In genomic region chr14:100610511-100611217, GRCh38 we compare ENCODE assay signal across 18 cellular contexts. TPM values are rescaled to one million over a fixed set of nuclear protein-coding genes. Genes with fewer than 3 reads are reported as not detected.
A peak's percentile ranks its signal among the peaks of the same experiment; 100 is the strongest.
DNase-seq lines count a peak whose midpoint lies in the region; ATAC-seq, FAIRE-seq and TF ChIP-seq lines count a peak whose summit lies in the region.
"Had no signal": no experiment of that assay in that cellular context is flagged by ENCODE, and none has a peak within 500 bp of the region (broad histone marks: within the 10 kb centered on the region; RNA-seq: fewer than 3 reads in every experiment).

No MANE protein-coding gene starts in this region.

- no peaks in the 10 kb centered on the region for H3K79me2 ChIP-seq in HepG2 (ENCODE audit: insufficient read depth, low read length)

- no peak for TF ChIP-seq POLR2A in HepG2 (IDR thresholded peaks at IDR 0.05; ENCODE audit: insufficient read depth in 1 of 2, low read depth in 2 of 2, low read length in 2 of 2)

- DNase-seq in DMS 273 (lab: John Stamatoyannopoulos, UW; ENCODE audit: unreplicated experiment): peak; percentile 70
- DNase-seq in DMS 273 treated with DMSO at 0.1 percent for 48 hours (lab: John Stamatoyannopoulos, UW): no peak
- DNase-seq in HCEC 1CT: peak; percentile 31
- DNase-seq in SJCRH30: peak; percentile 37 to 41
- DNase-seq in HepG2 (ENCODE audit: low spot score): no peak
- no peak for DNase-seq in stimulated activated naive B cell treated with anti-CD40 and anti-IgM and Interleukin-4, amounts not matched to agents 10 μg/mL and 1 μg/mL and 100 μg/mL, for 72 hours
- no peak for DNase-seq in UCSD-AML1 (lab: John Stamatoyannopoulos, UW; ENCODE audit: unreplicated experiment)
- DNase-seq: activated CD4-positive, alpha-beta memory T cell treated with anti-CD3 and anti-CD28 coated beads, Interleukin-2, amount 10 ng/mL, durations not matched to agents 7 days and 5 days; activated naive CD4-positive, alpha-beta T cell treated with anti-CD3 and anti-CD28 coated beads, Interleukin-2, amount 10 ng/mL, durations not matched to agents 7 days and 5 days; CD8-positive, alpha-beta T cell; central memory CD4-positive, alpha-beta T cell; Karpas-422; mammary epithelial cell; NCI-H2029 treated with DMSO at 0.1 percent for 48 hours; occipital lobe had no signal

- H3K9me3 ChIP-seq in SJCRH30 (replicated peaks): no peaks in the 10 kb centered on the region
- H3K9me3 ChIP-seq in HepG2 (ENCODE audit: low read length): no peaks in the 10 kb centered on the region
- H3K9me3 ChIP-seq: tibial nerve had no signal

- no peak; the same call in 2 of the 3 replicates for ATAC-seq in HepG2
- no peak for ATAC-seq in HG02870 (IDR thresholded peaks at IDR 0.05; ENCODE audit: unreplicated experiment)
- ATAC-seq in stimulated activated naive B cell treated with anti-CD40 and anti-IgM and Interleukin-4, amounts not matched to agents 10 μg/mL and 1 μg/mL and 100 μg/mL, for 72 hours (replicated peaks): no peak
- ATAC-seq: CD8-positive, alpha-beta T cell had no signal

- no peaks in the 10 kb centered on the region for H3K36me3 Mint-ChIP-seq in stimulated activated naive B cell treated with anti-CD40 and anti-IgM and Interleukin-4, amounts not matched to agents 10 μg/mL and 1 μg/mL and 100 μg/mL, for 72 hours
- H3K36me3 Mint-ChIP-seq: activated naive CD4-positive, alpha-beta T cell treated with anti-CD3 and anti-CD28 coated beads, Interleukin-2, amount 10 ng/mL, durations not matched to agents 7 days and 5 days; CD8-positive, alpha-beta T cell had no signal

- no TSS peak for BruUV-seq in HepG2 (replicated peaks; lab: Mats Ljungman, UMichigan)

- TF ChIP-seq EP300 in HepG2 (IDR thresholded peaks at IDR 0.05; ENCODE audit: low read depth in 2 of 2, low read length in 2 of 2) (no peak), HepG2 (CRISPR knock-in tag; IDR thresholded peaks at IDR 0.05; ENCODE audit: borderline replicate concordance) (no peak)

- no peaks in the 10 kb centered on the region for H4K20me1 ChIP-seq in HepG2 (ENCODE audit: insufficient read depth, low read length)

- no peak overlapping the region for H3K27ac ChIP-seq in SJCRH30
- H3K27ac ChIP-seq in HepG2 (ENCODE audit: extremely low read length, insufficient read depth, low read length): no peak overlapping the region
- H3K27ac ChIP-seq: 22Rv1, tibial nerve had no signal

- H3K4me2 ChIP-seq in HepG2 (ENCODE audit: low read depth, low read length): no peak overlapping the region

- POLR2A ChIA-PET in HepG2 (lab: Yijun Ruan, JAX): no interaction called here

- intact Hi-C loops in HepG2 (cut with micrococcal nuclease; ENCODE audit: unreplicated experiment): no loop called here

- no peak overlapping the region for H3K27ac Mint-ChIP-seq in stimulated activated naive B cell treated with anti-CD40 and anti-IgM and Interleukin-4, amounts not matched to agents 10 μg/mL and 1 μg/mL and 100 μg/mL, for 72 hours
- H3K27ac Mint-ChIP-seq: activated CD4-positive, alpha-beta memory T cell treated with anti-CD3 and anti-CD28 coated beads, Interleukin-2, amount 10 ng/mL, durations not matched to agents 7 days and 5 days; activated naive CD4-positive, alpha-beta T cell treated with anti-CD3 and anti-CD28 coated beads, Interleukin-2, amount 10 ng/mL, durations not matched to agents 7 days and 5 days; CD8-positive, alpha-beta T cell had no signal

- in situ Hi-C loops in HepG2 (cut with HindIII; ENCODE audit: extremely low pct_ligation_motif_present, low pct_unique_long_range_greater_than_20kb): no loop called here

- H3K27me3 ChIP-seq in SJCRH30 (no peaks in the 10 kb centered on the region), HepG2 (ENCODE audit: control insufficient read depth in 1 of 2, insufficient read depth in 2 of 2, low read length in 2 of 2) (peaks cover 0 to 30% of the 10 kb centered on the region in 2 experiments; a peak in 2 of 5 replicates)

- no peak for FAIRE-seq in HepG2 (lab: Jason Lieb, UNC)

- 14% methylated on average over 8 of the region's 14 CpGs for WGBS in HepG2 (ENCODE audit: low lambda C conversion rate)

- H3K36me3 ChIP-seq in SJCRH30 (no peaks in the 10 kb centered on the region), HepG2 (replicated peaks in 1 of 2; ENCODE audit: control insufficient read depth in 1 of 2, insufficient read depth in 2 of 2, low read length in 2 of 2) (no peaks in the 10 kb centered on the region)
- H3K36me3 ChIP-seq: tibial nerve had no signal

- 0 out of 2 replicates have a peak, but pooled peaks cover 3% of the 10 kb centered on the region for H3K4me1 ChIP-seq in SJCRH30
- no peaks in the 10 kb centered on the region for H3K4me1 ChIP-seq in HepG2 (ENCODE audit: insufficient read depth, low read length)
- H3K4me1 ChIP-seq: tibial nerve had no signal

- TF ChIP-seq RAD21 in HepG2 (CRISPR knock-in tag; IDR thresholded peaks at IDR 0.05): no peak

- H3K27me3 Mint-ChIP-seq in stimulated activated naive B cell treated with anti-CD40 and anti-IgM and Interleukin-4, amounts not matched to agents 10 μg/mL and 1 μg/mL and 100 μg/mL, for 72 hours: peaks cover 17 to 21% of the 10 kb centered on the region in 2 donors

- H3K4me1 Mint-ChIP-seq in stimulated activated naive B cell treated with anti-CD40 and anti-IgM and Interleukin-4, amounts not matched to agents 10 μg/mL and 1 μg/mL and 100 μg/mL, for 72 hours: no peaks in the 10 kb centered on the region
- H3K4me1 Mint-ChIP-seq: activated CD4-positive, alpha-beta memory T cell treated with anti-CD3 and anti-CD28 coated beads, Interleukin-2, amount 10 ng/mL, durations not matched to agents 7 days and 5 days; activated naive CD4-positive, alpha-beta T cell treated with anti-CD3 and anti-CD28 coated beads, Interleukin-2, amount 10 ng/mL, durations not matched to agents 7 days and 5 days had no signal

- no peak overlapping the region for H3K4me3 ChIP-seq in SJCRH30
- no peak overlapping the region for H3K4me3 ChIP-seq in HepG2 (replicated peaks in 1 of 3; ENCODE audit: insufficient read depth in 1 of 3, low read depth in 2 of 3, low read length in 3 of 3)
- H3K4me3 ChIP-seq: tibial nerve had no signal

- no peak for TF ChIP-seq CTCF in HepG2 (CRISPR knock-in tag; IDR thresholded peaks at IDR 0.05)

- no peaks in the 10 kb centered on the region for H3K9me3 Mint-ChIP-seq in stimulated activated naive B cell treated with anti-CD40 and anti-IgM and Interleukin-4, amounts not matched to agents 10 μg/mL and 1 μg/mL and 100 μg/mL, for 72 hours
- H3K9me3 Mint-ChIP-seq: activated CD4-positive, alpha-beta memory T cell treated with anti-CD3 and anti-CD28 coated beads, Interleukin-2, amount 10 ng/mL, durations not matched to agents 7 days and 5 days; activated naive CD4-positive, alpha-beta T cell treated with anti-CD3 and anti-CD28 coated beads, Interleukin-2, amount 10 ng/mL, durations not matched to agents 7 days and 5 days; CD8-positive, alpha-beta T cell had no signal

- CTCF ChIA-PET in HepG2 (lab: Yijun Ruan, JAX; ENCODE audit: low intra/inter-chr PET ratio, low total read pairs): no interaction called here

- H3K9ac ChIP-seq in HepG2 (ENCODE audit: insufficient read depth, low read depth, low read length): no peak overlapping the region

- H3K4me3 Mint-ChIP-seq in stimulated activated naive B cell treated with anti-CD40 and anti-IgM and Interleukin-4, amounts not matched to agents 10 μg/mL and 1 μg/mL and 100 μg/mL, for 72 hours: no peak overlapping the region
- H3K4me3 Mint-ChIP-seq: activated CD4-positive, alpha-beta memory T cell treated with anti-CD3 and anti-CD28 coated beads, Interleukin-2, amount 10 ng/mL, durations not matched to agents 7 days and 5 days; activated naive CD4-positive, alpha-beta T cell treated with anti-CD3 and anti-CD28 coated beads, Interleukin-2, amount 10 ng/mL, durations not matched to agents 7 days and 5 days; CD8-positive, alpha-beta T cell had no signal

- H2AFZ ChIP-seq in HepG2 (ENCODE audit: low read length): no peak overlapping the region

TF ChIP-seq in HepG2, 621 proteins besides CTCF, POLR2A, EP300 and RAD21:
- TF ChIP-seq ZNF709 (CRISPR knock-in tag; IDR thresholded peaks at IDR 0.05) (no peak), ZNF740 (CRISPR knock-in tag; IDR thresholded peaks at IDR 0.05) (peak; percentile 97)
TF ChIP-seq in HepG2: peak in this region for 1.

RNA-seq across cellular contexts. Expression of gene BEGAIN, which starts 23.4 kb away (rescaled TPM):
- 0.85 and 0.89 TPM in 2 replicates for total RNA-seq in SJCRH30 (2014; rRNA removed; shearing (Covaris generic))
- total RNA-seq in HepG2 (2016; rRNA removed; fragmentation: Illumina TruSeq; extraction: Trizol): not detected in 2 replicates
- total RNA-seq in HepG2 (2016; cell fraction: cytosol; rRNA removed; fragmentation: Illumina TruSeq; extraction: Trizol; ENCODE audit: low read depth): not detected in 2 replicates
- total RNA-seq in HepG2 (2016; cell fraction: insoluble cytoplasmic fraction; rRNA removed; fragmentation: Illumina TruSeq; extraction: Trizol): not detected in 2 replicates
- not detected in 2 replicates for total RNA-seq in HepG2 (2016; cell fraction: membrane; rRNA removed; fragmentation: Illumina TruSeq; extraction: Trizol)
- not detected in 2 replicates for total RNA-seq in HepG2 (2016; cell fraction: nucleus; rRNA removed; fragmentation: Illumina TruSeq; extraction: Trizol)
- polyA plus RNA-seq in HepG2 (2011; rRNA removed): not detected in 2 replicates
- polyA plus RNA-seq in HepG2 (2011; cell fraction: cytosol; rRNA removed): not detected in 2 replicates
- not detected in 2 replicates for polyA plus RNA-seq in HepG2 (2011; cell fraction: nucleus; rRNA removed)
- polyA plus RNA-seq in HepG2 (2012): not detected in 2 replicates
- polyA plus RNA-seq in HepG2 (2016; cell fraction: cytosol; fragmentation: Illumina TruSeq; extraction: Trizol; ENCODE audit: low read depth): not detected in 2 replicates
- not detected in 2 replicates for polyA plus RNA-seq in HepG2 (2016; cell fraction: insoluble cytoplasmic fraction; fragmentation: Illumina TruSeq; extraction: Trizol; ENCODE audit: low read depth)
- polyA plus RNA-seq in HepG2 (2016; cell fraction: membrane; fragmentation: Illumina TruSeq; extraction: Trizol; ENCODE audit: low read depth): not detected in 2 replicates
- not detected in 2 replicates for polyA plus RNA-seq in HepG2 (2016; cell fraction: nucleus; fragmentation: Illumina TruSeq; extraction: Trizol; ENCODE audit: insufficient read depth, low read depth)
- 39.7 TPM in 1 of 2 replicates, not detected in the other for polyA minus RNA-seq in HepG2 (2011; rRNA and poly(A)+ RNA removed; ENCODE audit: low replicate concordance)
- polyA minus RNA-seq in HepG2 (2011; cell fraction: cytosol; rRNA and poly(A)+ RNA removed): 0.20 TPM in 1 of 2 replicates, not detected in the other
- polyA minus RNA-seq in HepG2 (2011; cell fraction: nucleus; rRNA and poly(A)+ RNA removed): 0.26 TPM in 1 of 2 replicates, not detected in the other

Comparison
In these comparisons a context has a peak if more than half of its experiments do, and no peak if none do; other contexts are left out.
1. DNase-seq: peak in DMS 273 (single experiment), HCEC 1CT (single experiment) and SJCRH30 (2 of 2); none in DMS 273 treated with DMSO at 0.1 percent for 48 hours (single experiment), HepG2 (single experiment), stimulated activated naive B cell treated with anti-CD40 and anti-IgM and Interleukin-4, amounts not matched to agents 10 μg/mL and 1 μg/mL and 100 μg/mL, for 72 hours (single experiment) and UCSD-AML1 (single experiment).